ENCODE assay signal across 8 cellular contexts in the genomic region with DNA sequence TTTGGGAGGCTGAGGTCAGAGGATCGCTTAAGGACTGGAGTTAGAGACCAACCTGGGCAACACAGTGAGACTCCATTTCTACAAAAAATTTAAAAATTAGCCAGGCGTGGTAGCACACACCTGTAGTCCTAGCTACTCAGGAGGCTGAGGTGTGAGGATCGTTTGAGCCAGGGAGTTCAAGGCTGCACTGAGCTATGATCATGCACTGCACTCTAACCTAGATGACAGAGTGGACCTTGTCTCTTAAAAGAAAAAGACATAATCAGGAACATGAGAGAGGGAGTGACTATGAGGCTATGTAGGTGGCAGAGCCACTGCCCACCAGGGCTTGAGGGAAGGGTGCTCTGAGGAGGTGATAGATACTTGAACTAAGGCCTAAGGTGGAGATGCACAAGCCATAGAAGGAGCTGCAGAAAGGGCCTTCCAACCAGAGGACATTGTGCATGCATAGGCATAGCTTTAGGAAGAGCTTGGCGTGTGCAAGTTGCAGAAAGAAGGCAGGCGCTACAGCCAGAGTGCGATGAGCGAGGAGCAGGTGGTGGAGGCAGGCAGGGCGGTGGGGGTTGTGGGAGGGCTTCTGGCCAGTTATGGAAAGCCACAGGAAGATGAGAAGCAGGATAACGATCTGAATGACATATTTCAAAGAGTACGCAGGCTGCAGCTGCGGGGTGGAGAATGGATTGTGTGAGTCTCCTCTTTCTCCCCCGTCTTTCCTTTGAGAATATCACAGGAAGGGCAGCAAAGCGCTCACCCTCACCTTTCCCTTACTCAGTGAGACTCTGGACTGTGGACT. TPM values are rescaled to one million over a fixed set of nuclear protein-coding genes. Genes with fewer than 3 reads are reported as not detected.
A peak's percentile ranks its signal among the peaks of the same experiment; 100 is the strongest.
DNase-seq lines count a peak whose midpoint lies in the region; TF ChIP-seq lines count a peak whose summit lies in the region.

No MANE protein-coding gene starts in this region.

- WGBS in mammary epithelial cell (ENCODE audit: low coverage, missing lambda C conversion rate): 92% methylated on average over 12 of the region's 13 CpGs

- in situ Hi-C loops in mammary epithelial cell (cut with MboI; ENCODE audit: low sequenced_read_pairs in 2 of 2): no loop called here

- dilution Hi-C loops in mammary epithelial cell (cut with HindIII; ENCODE audit: low sequenced_read_pairs): no loop called here

- no peaks in the 10 kb centered on the region for H3K27me3 ChIP-seq in mammary epithelial cell (ENCODE audit: insufficient read depth, low read length)

- no peak overlapping the region for H3K27ac ChIP-seq in mammary epithelial cell (ENCODE audit: insufficient read depth, low read depth, low read length)
- H3K27ac ChIP-seq in caudate nucleus (ENCODE audit: low read depth, low read length): no peak overlapping the region

- no peaks in the 10 kb centered on the region for H3K9me3 Mint-ChIP-seq in activated naive CD4-positive, alpha-beta T cell treated with anti-CD3 and anti-CD28 coated beads for 36 hours
- H3K9me3 Mint-ChIP-seq in activated T-cell treated with anti-CD3 and anti-CD28 coated beads, Interleukin-2, amount 50 U/mL, for 24 hours: no peaks in the 10 kb centered on the region

- BruUV-seq in mammary epithelial cell (replicated peaks; lab: Mats Ljungman, UMichigan): no TSS peak

- H3K9ac ChIP-seq in mammary epithelial cell (ENCODE audit: insufficient read depth, low read length): no peak overlapping the region

- H3K4me3 ChIP-seq in mammary epithelial cell (replicated peaks in 1 of 3; ENCODE audit: insufficient read depth in 1 of 3, low read depth in 2 of 3, low read length in 3 of 3): no peak overlapping the region

- peaks cover 28% of the 10 kb centered on the region for H3K4me1 ChIP-seq in mammary epithelial cell (ENCODE audit: insufficient read depth, low read length)

- no peaks in the 10 kb centered on the region for H3K27me3 Mint-ChIP-seq in activated naive CD4-positive, alpha-beta T cell treated with anti-CD3 and anti-CD28 coated beads for 36 hours (ENCODE audit: low read depth)
- H3K27me3 Mint-ChIP-seq in activated T-cell treated with anti-CD3 and anti-CD28 coated beads, Interleukin-2, amount 50 U/mL, for 24 hours: peaks cover 24% of the 10 kb centered on the region

- H2AFZ ChIP-seq in mammary epithelial cell (ENCODE audit: low read depth, low read length): no peak overlapping the region

- no peaks in the 10 kb centered on the region for H3K36me3 ChIP-seq in mammary epithelial cell (ENCODE audit: insufficient read depth, low read length)

- no peak for TF ChIP-seq CTCF in mammary epithelial cell (conservative IDR thresholded peaks at IDR 0.05 in 1 of 2, IDR thresholded peaks at IDR 0.05 in 1 of 2; ENCODE audit: extremely low read depth in 1 of 2, insufficient read depth in 1 of 2, low read depth in 1 of 2, low read length in 2 of 2)

- H3K4me2 ChIP-seq in mammary epithelial cell (ENCODE audit: insufficient read depth, low read depth, low read length): no peak overlapping the region

- intact Hi-C loops in activated naive CD4-positive, alpha-beta T cell treated with anti-CD3 and anti-CD28 coated beads for 36 hours (cut with micrococcal nuclease): no loop called here
- intact Hi-C loops in mammary epithelial cell (cut with micrococcal nuclease): no loop called here

- H3K27ac Mint-ChIP-seq in activated naive CD4-positive, alpha-beta T cell treated with anti-CD3 and anti-CD28 coated beads for 36 hours: peak overlapping the region; percentile 48
- no peak overlapping the region for H3K27ac Mint-ChIP-seq in activated T-cell treated with anti-CD3 and anti-CD28 coated beads, Interleukin-2, amount 50 U/mL, for 24 hours

- no peaks in the 10 kb centered on the region for H3K79me2 ChIP-seq in mammary epithelial cell (ENCODE audit: insufficient read depth, low read length)

- DNase-seq in activated naive CD4-positive, alpha-beta T cell treated with anti-CD3 and anti-CD28 coated beads for 36 hours: no peak
- no peak for DNase-seq in activated naive CD4-positive, alpha-beta T cell treated with Interleukin-2 at 50 U/mL for 16 hours
- peak; percentile 69 to 88 for DNase-seq in NCI-H526 (lab: John Stamatoyannopoulos, UW)
- peak; percentile 5 for DNase-seq in mammary epithelial cell
- peak; percentile 29 for DNase-seq in stromal cell of bone marrow (ENCODE audit: low read depth)
- no peak for DNase-seq in caudate nucleus (lab: John Stamatoyannopoulos, UW)
- no peak for DNase-seq in activated T-cell treated with anti-CD3 and anti-CD28 coated beads, Interleukin-2, amount 50 U/mL, for 24 hours
- DNase-seq in effector CD4-positive, alpha-beta T cell: no peak

- H3K36me3 Mint-ChIP-seq in activated naive CD4-positive, alpha-beta T cell treated with anti-CD3 and anti-CD28 coated beads for 36 hours (ENCODE audit: low read depth): no peaks in the 10 kb centered on the region
- no peaks in the 10 kb centered on the region for H3K36me3 Mint-ChIP-seq in activated T-cell treated with anti-CD3 and anti-CD28 coated beads, Interleukin-2, amount 50 U/mL, for 24 hours (ENCODE audit: low read depth)

- no peak overlapping the region for H3K4me3 Mint-ChIP-seq in activated naive CD4-positive, alpha-beta T cell treated with anti-CD3 and anti-CD28 coated beads for 36 hours
- no peak overlapping the region for H3K4me3 Mint-ChIP-seq in activated T-cell treated with anti-CD3 and anti-CD28 coated beads, Interleukin-2, amount 50 U/mL, for 24 hours

- peaks cover 16% of the 10 kb centered on the region for H3K4me1 Mint-ChIP-seq in activated naive CD4-positive, alpha-beta T cell treated with anti-CD3 and anti-CD28 coated beads for 36 hours (ENCODE audit: low read depth)
- H3K4me1 Mint-ChIP-seq in activated T-cell treated with anti-CD3 and anti-CD28 coated beads, Interleukin-2, amount 50 U/mL, for 24 hours (ENCODE audit: low read depth): peaks cover 24% of the 10 kb centered on the region

- CTCF ChIA-PET in activated naive CD4-positive, alpha-beta T cell treated with anti-CD3 and anti-CD28 coated beads for 36 hours (lab: Charles Lee): interaction anchor here (1.6 to 6.1 kb wide), 9 partner anchors 23 to 594 kb away, joined by 5 to 152 read pairs (median 92); partner anchors contain the start of gene SOCS2
- CTCF ChIA-PET in mammary epithelial cell (lab: Charles Lee; ENCODE audit: low non-redundant PET): interaction anchor here (1.7 kb wide), 1 partner anchor 333 kb away, joined by 4 read pairs; no protein-coding TSS in a partner anchor

- no peaks in the 10 kb centered on the region for H3K9me3 ChIP-seq in mammary epithelial cell (replicated peaks; ENCODE audit: insufficient read depth, low read length)

- H4K20me1 ChIP-seq in mammary epithelial cell (ENCODE audit: insufficient read depth, low read length): no peaks in the 10 kb centered on the region

RNA-seq across cellular contexts. Expression of gene PLXNC1, which starts 49.0 kb away (rescaled TPM):
- 1 to 10 TPM; 3.6 to 4.0 TPM for total RNA-seq in activated naive CD4-positive, alpha-beta T cell treated with anti-CD3 and anti-CD28 coated beads for 36 hours
- 1 to 10 TPM in 1 of 2 donors, under 1 TPM in 1; 0.61 to 3.2 TPM for total RNA-seq in mammary epithelial cell
- 0.48 TPM for polyA plus RNA-seq in mammary epithelial cell
- 1.1 TPM for polyA minus RNA-seq in mammary epithelial cell

Comparison
In these comparisons a context has a peak if more than half of its experiments do, and no peak if none do; other contexts are left out.
1. DNase-seq: peak in NCI-H526 (2 of 2), mammary epithelial cell (single experiment) and stromal cell of bone marrow (single experiment); none in activated naive CD4-positive, alpha-beta T cell treated with anti-CD3 and anti-CD28 coated beads for 36 hours (single experiment), activated naive CD4-positive, alpha-beta T cell treated with Interleukin-2 at 50 U/mL for 16 hours (single experiment), caudate nucleus (0 of 61), activated T-cell treated with anti-CD3 and anti-CD28 coated beads, Interleukin-2, amount 50 U/mL, for 24 hours (single experiment) and effector CD4-positive, alpha-beta T cell (single experiment).